8 cellular contexts compared by ENCODE assay signal in genomic region chr22:41204992-41205900, GRCh38. TPM values are rescaled to one million over a fixed set of nuclear protein-coding genes. Genes with fewer than 3 reads are reported as not detected.
DNase-seq lines count a peak whose midpoint lies in the region; ATAC-seq and TF ChIP-seq lines count a peak whose summit lies in the region.

TSS of gene L3MBTL2 (plus strand) at chr22:41205312. CDS start at chr22:41205363, 51 bp downstream.

- H3K4me3 ChIP-seq in choroid plexus epithelial cell (ENCODE audit: low read depth, low read length) (peak within 1 kb of the TSS; percentile 93), kidney epithelial cell (ENCODE audit: low read depth, low read length) (peak within 1 kb of the TSS; percentile 87)

- intact Hi-C loops in activated CD4-positive, alpha-beta T cell treated with anti-CD3 and anti-CD28 coated beads for 36 hours (cut with DNase I, micrococcal nuclease), result loop anchor here (1.0 to 10.0 kb wide), 14 partner anchors 8 to 416 kb away; partner anchors contain the start of genes RANGAP1 (in 2 of the 2), RBX1 (in 2 of the 2), DESI1 (in 1 of the 2) and EP300 (in 1 of the 2)

- H3K27me3 ChIP-seq in kidney epithelial cell (ENCODE audit: control insufficient read depth, insufficient read depth, low read length), result no peaks in the 10 kb centered on the region

- H3K27me3 Mint-ChIP-seq in activated CD4-positive, alpha-beta T cell treated with anti-CD3 and anti-CD28 coated beads for 36 hours, result peaks cover 10% of the 10 kb centered on the region

- peaks cover 19% of the 10 kb centered on the region for H3K36me3 Mint-ChIP-seq in activated CD4-positive, alpha-beta T cell treated with anti-CD3 and anti-CD28 coated beads for 36 hours (ENCODE audit: low read depth)

- H3K4me3 Mint-ChIP-seq in activated CD4-positive, alpha-beta T cell treated with anti-CD3 and anti-CD28 coated beads for 36 hours, result peak within 1 kb of the TSS; percentile 86

- peak; percentile 99 for DNase-seq in Ammon's horn (ENCODE audit: low spot score)
- DNase-seq in GM19238 (ENCODE audit: insufficient read length, low spot score), result peak; percentile 100
- DNase-seq in NCI-H524 (lab: John Stamatoyannopoulos, UW), result peak; percentile 99
- DNase-seq in activated CD4-positive, alpha-beta T cell treated with anti-CD3 and anti-CD28 coated beads for 36 hours, result peak; percentile 100
- DNase-seq in choroid plexus epithelial cell (ENCODE audit: low read depth), result peak; percentile 97
- DNase-seq in kidney epithelial cell (ENCODE audit: low read depth), result peak; percentile 79
- DNase-seq in stimulated activated CD4-positive, alpha-beta T cell treated with anti-CD3 and anti-CD28 coated beads, Interleukin-15, amount 100 ng/mL, for 48 hours (ENCODE audit: low read depth in 2 of 2), result peak; percentile 98

- TF ChIP-seq CTCF in choroid plexus epithelial cell (conservative IDR thresholded peaks at IDR 0.05; ENCODE audit: low read depth, low read length) (no peak), kidney epithelial cell (IDR thresholded peaks at IDR 0.05; ENCODE audit: insufficient read depth, low read length, poor library complexity, severe bottlenecking) (no peak)

- H3K27ac Mint-ChIP-seq in activated CD4-positive, alpha-beta T cell treated with anti-CD3 and anti-CD28 coated beads for 36 hours, result peak within 1 kb of the TSS; percentile 89

- POLR2A ChIA-PET in activated CD4-positive, alpha-beta T cell treated with anti-CD3 and anti-CD28 coated beads for 36 hours (lab: Charles Lee), result no interaction called here

- peaks cover 20% of the 10 kb centered on the region for H3K4me1 Mint-ChIP-seq in activated CD4-positive, alpha-beta T cell treated with anti-CD3 and anti-CD28 coated beads for 36 hours

- H3K36me3 ChIP-seq in kidney epithelial cell (ENCODE audit: control insufficient read depth, insufficient read depth, low read length), result no peaks in the 10 kb centered on the region

- CTCF ChIA-PET in activated CD4-positive, alpha-beta T cell treated with anti-CD3 and anti-CD28 coated beads for 36 hours (lab: Charles Lee), result no interaction called here

- H3K9me3 Mint-ChIP-seq in activated CD4-positive, alpha-beta T cell treated with anti-CD3 and anti-CD28 coated beads for 36 hours (ENCODE audit: low read depth), result no peaks in the 10 kb centered on the region

- ATAC-seq in HG03442 (IDR thresholded peaks at IDR 0.05; ENCODE audit: unreplicated experiment), result peak; percentile 95
- ATAC-seq in activated CD4-positive, alpha-beta T cell treated with anti-CD3 and anti-CD28 coated beads for 36 hours, result peak; percentile 100

RNA-seq across cellular contexts. Expression of gene L3MBTL2, which starts in this region (rescaled TPM):
- total RNA-seq in activated CD4-positive, alpha-beta T cell treated with anti-CD3 and anti-CD28 coated beads for 36 hours, result 10 to 100 TPM; 24.4 to 25.1 TPM
- 28.5 and 30.3 TPM in 2 replicates for total RNA-seq in kidney epithelial cell

Comparison
In these comparisons a context has a peak if more than half of its experiments do, and no peak if none do; other contexts are left out.
1. Peak in every context shown above with its lines: DNase-seq, ATAC-seq and H3K4me3 ChIP-seq.